ENCODE assay signal across 8 cellular contexts in genomic region chr1:81799939-81800740, GRCh38. TPM values are rescaled to one million over a fixed set of nuclear protein-coding genes. Genes with fewer than 3 reads are reported as not detected.
DNase-seq lines count a peak whose midpoint lies in the region; ATAC-seq and TF ChIP-seq lines count a peak whose summit lies in the region.

No MANE protein-coding gene starts in this region.

- H3K27ac ChIP-seq in SK-N-SH (ENCODE audit: low read depth in 2 of 2, low read length in 1 of 2): peak overlapping the region; percentile 92 to 97

- ATAC-seq in HG03108 (IDR thresholded peaks at IDR 0.05; ENCODE audit: unreplicated experiment) (no peak), GM21390 (IDR thresholded peaks at IDR 0.05; ENCODE audit: unreplicated experiment) (no peak)

- H3K4me3 ChIP-seq in SK-N-SH (ENCODE audit: low read depth in 2 of 2, low read length in 1 of 2) (peak overlapping the region; percentile 91 to 97), fibroblast of villous mesenchyme (ENCODE audit: low read depth, low read length) (peak overlapping the region; percentile 70)

- peaks cover 30% of the 10 kb centered on the region for H3F3A ChIP-seq in SK-N-SH (replicated peaks; ENCODE audit: insufficient read depth)

- peak overlapping the region; percentile 78 for H3K4me2 ChIP-seq in SK-N-SH

- H4K20me1 ChIP-seq in SK-N-SH (ENCODE audit: insufficient read depth): peaks cover 2% of the 10 kb centered on the region; the same call in 1 of the 2 replicates

- no peaks in the 10 kb centered on the region for H3K27me3 ChIP-seq in SK-N-SH (ENCODE audit: insufficient read depth)

- CTCF ChIA-PET in SK-N-SH (lab: Yijun Ruan, JAX): interaction anchor here (0.6 to 2.0 kb wide), 6 partner anchors 17 to 975 kb away, joined by 3 to 8 read pairs (median 4); no protein-coding TSS in a partner anchor

- POLR2A ChIA-PET in SK-N-SH (lab: Yijun Ruan, JAX): interaction anchor here (0.6 to 3.7 kb wide), 11 partner anchors 17 to 1893 kb away, joined by 3 to 26 read pairs (median 4); no protein-coding TSS in a partner anchor

- WGBS in SK-N-SH (ENCODE audit: low lambda C conversion rate): under 1% methylated on average over 39 of the region's 49 CpGs

- peak overlapping the region; percentile 91 for H3K9ac ChIP-seq in SK-N-SH

- H3K9me3 ChIP-seq in SK-N-SH: no peaks in the 10 kb centered on the region

- no peaks in the 10 kb centered on the region; a peak in 1 of 4 replicates for H3K4me1 ChIP-seq in SK-N-SH (ENCODE audit: control insufficient read depth in 1 of 2, insufficient read depth in 2 of 2, low read depth in 1 of 2, low read length in 1 of 2)

- no peaks in the 10 kb centered on the region for H3K9me2 ChIP-seq in SK-N-SH

- TF ChIP-seq EP300 in SK-N-SH (IDR thresholded peaks at IDR 0.05; ENCODE audit: borderline replicate concordance in 1 of 2, low read depth in 1 of 2, low read length in 1 of 2): no peak

- H3K79me2 ChIP-seq in SK-N-SH (ENCODE audit: insufficient read depth): peaks cover 37% of the 10 kb centered on the region

- TF ChIP-seq CTCF in SK-N-SH (IDR thresholded peaks at IDR 0.05) (peak; percentile 9; the same call in 1 of the 2 replicates), fibroblast of villous mesenchyme (IDR thresholded peaks at IDR 0.05; ENCODE audit: insufficient read depth, low read depth, low read length) (no peak)

- peak; percentile 1 for DNase-seq in stimulated activated CD4-positive, alpha-beta T cell treated with anti-CD3 and anti-CD28 coated beads, Interleukin-15, amount 100 ng/mL, for 24 hours
- DNase-seq in stimulated activated CD4-positive, alpha-beta T cell treated with anti-CD3 and anti-CD28 coated beads, Interleukin-2, amount 100 ng/mL, for 24 hours: no peak
- DNase-seq in SK-N-SH: peak; percentile 87
- peak; percentile 73 for DNase-seq in fibroblast of villous mesenchyme (ENCODE audit: low read depth)
- DNase-seq in occipital lobe (lab: John Stamatoyannopoulos, UW): peak; percentile 35
- DNase-seq in middle frontal gyrus (ENCODE audit: extremely low spot score, low spot score): no peak

- H2AFZ ChIP-seq in SK-N-SH (ENCODE audit: low read depth): peak overlapping the region; percentile 89

- no peak; the same call in 1 of the 2 replicates for TF ChIP-seq RAD21 in SK-N-SH (IDR thresholded peaks at IDR 0.05; ENCODE audit: low read length)

- no peaks in the 10 kb centered on the region for H3K36me3 ChIP-seq in SK-N-SH (replicated peaks in 1 of 2; ENCODE audit: control insufficient read depth in 1 of 2, insufficient read depth in 2 of 2, low read length in 1 of 2)

TF ChIP-seq in SK-N-SH, 30 proteins besides CTCF, POLR2A, EP300 and RAD21:
- TF ChIP-seq NRF1 (IDR thresholded peaks at IDR 0.05; ENCODE audit: low read depth, low read length) (no peak), TCF12 (IDR thresholded peaks at IDR 0.05) (no peak), MAX (IDR thresholded peaks at IDR 0.05; ENCODE audit: low read depth) (peak; percentile 30; the same call in 1 of the 2 replicates), SMC3 (IDR thresholded peaks at IDR 0.05; ENCODE audit: low read depth, low read length) (no peak), ELF1 (IDR thresholded peaks at IDR 0.05) (no peak), RCOR1 (IDR thresholded peaks at IDR 0.05; ENCODE audit: low read length) (peak; percentile 44), FOXJ3 (CRISPR knock-in tag; IDR thresholded peaks at IDR 0.05) (no peak), POLR2AphosphoS5 (IDR thresholded peaks at IDR 0.05; ENCODE audit: low read depth, low read length) (peak; percentile 64), CHD2 (IDR thresholded peaks at IDR 0.05; ENCODE audit: low read length, partially characterized antibody) (peak; percentile 8), GATA2 (CRISPR knock-in tag; IDR thresholded peaks at IDR 0.05) (no peak), TAF1 (IDR thresholded peaks at IDR 0.05; ENCODE audit: borderline replicate concordance, low read depth, low read length) (peak; percentile 83), JUND (IDR thresholded peaks at IDR 0.05) (peak; percentile 35; the same call in 1 of the 2 replicates), YY1 (IDR thresholded peaks at IDR 0.05; ENCODE audit: low read depth) (0 out of 2 replicates have a peak, but pooled peaks have one; percentile 45), USF2 (IDR thresholded peaks at IDR 0.05; ENCODE audit: borderline replicate concordance, low read depth, low read length) (no peak)
- TF ChIP-seq, protein P1, sequence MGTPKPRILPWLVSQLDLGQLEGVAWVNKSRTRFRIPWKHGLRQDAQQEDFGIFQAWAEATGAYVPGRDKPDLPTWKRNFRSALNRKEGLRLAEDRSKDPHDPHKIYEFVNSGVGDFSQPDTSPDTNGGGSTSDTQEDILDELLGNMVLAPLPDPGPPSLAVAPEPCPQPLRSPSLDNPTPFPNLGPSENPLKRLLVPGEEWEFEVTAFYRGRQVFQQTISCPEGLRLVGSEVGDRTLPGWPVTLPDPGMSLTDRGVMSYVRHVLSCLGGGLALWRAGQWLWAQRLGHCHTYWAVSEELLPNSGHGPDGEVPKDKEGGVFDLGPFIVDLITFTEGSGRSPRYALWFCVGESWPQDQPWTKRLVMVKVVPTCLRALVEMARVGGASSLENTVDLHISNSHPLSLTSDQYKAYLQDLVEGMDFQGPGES (IDR thresholded peaks at IDR 0.05; ENCODE audit: low read depth, low read length): no peak

RNA-seq across cellular contexts. Expression of gene ADGRL2, which starts 0.6 kb away (rescaled TPM):
- polyA plus RNA-seq in SK-N-SH (2012; rRNA removed): 40.3 and 52.4 TPM in 2 replicates
- polyA plus RNA-seq in SK-N-SH (2012; cell fraction: cytosol; rRNA removed): 42.5 and 50.3 TPM in 2 replicates
- 29.1 and 92.1 TPM in 2 replicates for polyA plus RNA-seq in SK-N-SH (2012; cell fraction: nucleus; rRNA removed)
- total RNA-seq in fibroblast of villous mesenchyme (11.6 and 15.1 TPM in 2 replicates), occipital lobe (130 TPM)

Comparison
In these comparisons a context has a peak if more than half of its experiments do, and no peak if none do; other contexts are left out.
1. DNase-seq: peak in stimulated activated CD4-positive, alpha-beta T cell treated with anti-CD3 and anti-CD28 coated beads, Interleukin-15, amount 100 ng/mL, for 24 hours (single experiment), SK-N-SH (single experiment), fibroblast of villous mesenchyme (single experiment) and occipital lobe (single experiment); none in stimulated activated CD4-positive, alpha-beta T cell treated with anti-CD3 and anti-CD28 coated beads, Interleukin-2, amount 100 ng/mL, for 24 hours (0 of 2) and middle frontal gyrus (single experiment).